8 cellular contexts compared by ENCODE assay signal in the genomic region with DNA sequence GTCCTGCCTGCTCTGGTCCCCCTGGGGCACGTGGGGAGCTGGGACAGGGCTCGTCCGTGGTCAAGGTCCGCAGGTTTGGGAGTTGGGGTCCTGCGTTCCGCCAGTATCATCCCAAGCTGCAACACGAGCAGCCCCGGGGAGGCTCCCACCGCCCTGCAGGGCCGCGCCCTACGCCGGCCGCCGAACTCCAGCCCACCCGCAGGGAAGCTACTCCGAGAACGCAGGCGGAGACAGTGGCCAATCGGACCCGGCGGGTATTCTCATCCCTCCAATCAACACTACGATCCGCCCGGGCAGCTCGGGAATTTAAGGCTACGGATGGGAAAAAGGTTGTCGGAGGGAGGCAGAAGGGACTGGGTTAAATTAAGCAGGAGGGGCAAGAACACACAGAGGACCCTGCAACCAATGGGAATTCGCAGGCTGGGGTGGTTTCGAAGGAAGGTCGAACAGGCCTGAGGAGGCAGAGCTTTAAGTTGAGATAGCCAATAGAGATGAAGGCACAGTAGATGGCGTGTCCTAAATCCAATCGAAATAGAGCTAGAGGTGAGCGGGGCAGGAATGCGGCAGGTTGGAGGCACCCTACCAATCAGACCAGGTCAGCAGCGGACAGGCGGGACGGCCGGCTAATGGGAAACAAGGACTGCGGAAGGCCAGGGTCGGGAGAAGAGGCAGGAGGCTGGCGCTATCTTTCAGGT. TPM values are rescaled to one million over a fixed set of nuclear protein-coding genes. Genes with fewer than 3 reads are reported as not detected.
DNase-seq lines count a peak whose midpoint lies in the region; ATAC-seq and TF ChIP-seq lines count a peak whose summit lies in the region.

No MANE protein-coding gene starts in this region.

- no peak overlapping the region for H3K4me3 Mint-ChIP-seq in natural killer cell

- peaks cover 15% of the 10 kb centered on the region for H3K4me1 ChIP-seq in Panc1 (ENCODE audit: control insufficient read depth, insufficient read depth, low read length)

- peaks cover 22% of the 10 kb centered on the region; the same call in 1 of the 2 replicates for H3K36me3 ChIP-seq in KOPT-K1 (ENCODE audit: insufficient read depth, low read length)
- no peaks in the 10 kb centered on the region for H3K36me3 ChIP-seq in Panc1 (ENCODE audit: control insufficient read depth, insufficient read depth, low read length)

- CTCF ChIA-PET in Panc1 (lab: Charles Lee): interaction anchor here (0.6 to 1.0 kb wide), 2 partner anchors 21 to 95 kb away, joined by 3 to 4 read pairs; no protein-coding TSS in a partner anchor

- peak; percentile 100 for DNase-seq in EH (ENCODE audit: low read depth)
- peak; percentile 98 for DNase-seq in Panc1 (ENCODE audit: low read depth, low spot score)
- DNase-seq in activated T-helper 9 cell treated with anti-CD3 and anti-CD28 coated beads, Interleukin-2, amount 50 U/mL, for 16 hours (ENCODE audit: low read depth): peak; percentile 83
- DNase-seq in fibroblast of the aortic adventitia (ENCODE audit: low read depth): peak; percentile 99
- DNase-seq in natural killer cell: peak; percentile 87
- peak; percentile 94 for DNase-seq in stimulated activated naive CD4-positive, alpha-beta T cell treated with Interleukin-2 at 50 U/mL for 16 hours (lab: John Stamatoyannopoulos, UW)

- intact Hi-C loops in Panc1 (cut with micrococcal nuclease; ENCODE audit: unreplicated experiment): no loop called here
- intact Hi-C loops in natural killer cell (cut with micrococcal nuclease): loop anchor here (1.0 to 2.0 kb wide), 3 partner anchors 19 to 64 kb away; partner anchors contain the start of genes CHRNE, PFN1, RNF167 and SLC25A11

- H3K27ac ChIP-seq in KOPT-K1 (ENCODE audit: low read depth, low read length, poor library complexity, severe bottlenecking) (peak overlapping the region; percentile 84), Panc1 (ENCODE audit: low read length) (peak overlapping the region; percentile 98)

- peaks cover 4 to 13% of the 10 kb centered on the region in 2 donors for H3K4me1 Mint-ChIP-seq in natural killer cell

- H3K27me3 Mint-ChIP-seq in natural killer cell (ENCODE audit: low read depth in 2 of 2): no peaks in the 10 kb centered on the region

- no peaks in the 10 kb centered on the region for H3K27me3 ChIP-seq in Panc1 (ENCODE audit: control insufficient read depth, insufficient read depth, low read length)

- H3K36me3 Mint-ChIP-seq in natural killer cell: no peaks in the 10 kb centered on the region

- POLR2A ChIA-PET in Panc1 (lab: Charles Lee): interaction anchor here (0.6 to 1.4 kb wide), 3 partner anchors 18 to 97 kb away, joined by 3 to 5 read pairs (median 4); partner anchors contain the start of gene PFN1

- BruUV-seq in Panc1 (replicated peaks; lab: Mats Ljungman, UMichigan): no TSS peak

- in situ Hi-C loops in Panc1 (cut with HindIII; ENCODE audit: low pct_unique_long_range_greater_than_20kb, low sequenced_read_pairs): no loop called here

- ATAC-seq in GM21825 (IDR thresholded peaks at IDR 0.05; ENCODE audit: unreplicated experiment) (peak; percentile 67), Panc1 (peak; percentile 92), natural killer cell (peak; percentile 78 to 93 (median 86))

- TF ChIP-seq CTCF in Panc1 (IDR thresholded peaks at IDR 0.05): no peak
- TF ChIP-seq CTCF in fibroblast of the aortic adventitia (IDR thresholded peaks at IDR 0.05; ENCODE audit: insufficient read depth, low read length): no peak
- TF ChIP-seq CTCF in natural killer cell (IDR thresholded peaks at IDR 0.05): no peak

- H3K27ac Mint-ChIP-seq in natural killer cell: no peak overlapping the region

- H3K4me3 ChIP-seq in Panc1 (ENCODE audit: low read depth in 2 of 2, low read length in 2 of 2) (peak overlapping the region; percentile 66 to 79), fibroblast of the aortic adventitia (ENCODE audit: low read depth, low read length) (peak overlapping the region; percentile 88)

- H3K9me3 ChIP-seq in KOPT-K1 (ENCODE audit: insufficient read depth, low read length, poor library complexity, severe bottlenecking): no peaks in the 10 kb centered on the region
- H3K9me3 ChIP-seq in Panc1 (ENCODE audit: control insufficient read depth, insufficient read depth, low read depth, low read length): no peaks in the 10 kb centered on the region

- no peaks in the 10 kb centered on the region for H3K9me3 Mint-ChIP-seq in natural killer cell

RNA-seq across cellular contexts. Expression of gene SPAG7, which starts 0.6 kb away (rescaled TPM):
- 43.4 TPM for total RNA-seq in Panc1 (2021; ENCODE audit: unreplicated experiment)
- 58.5 TPM for polyA plus RNA-seq in Panc1 (2012; ENCODE audit: insufficient read length)
- 29.2 and 59.5 TPM in 2 replicates for total RNA-seq in fibroblast of the aortic adventitia (ENCODE audit: low replicate concordance)
- total RNA-seq in natural killer cell: 10 to 100 TPM; 45.7 to 60.2 (median 59.6) TPM

RNA-seq across cellular contexts. Expression of gene ENO3, which starts 16.1 kb away (rescaled TPM):
- 23.4 TPM for total RNA-seq in Panc1 (2021; ENCODE audit: unreplicated experiment)
- polyA plus RNA-seq in Panc1 (2012; ENCODE audit: insufficient read length): 45.8 TPM
- 2.8 and 4.7 TPM in 2 replicates for total RNA-seq in fibroblast of the aortic adventitia (ENCODE audit: low replicate concordance)
- 10 to 100 TPM; 26.1 to 28.4 (median 26.6) TPM for total RNA-seq in natural killer cell

RNA-seq across cellular contexts. Expression of gene PFN1, which starts 18.7 kb away (rescaled TPM):
- total RNA-seq in Panc1 (2021; ENCODE audit: unreplicated experiment): 1,074 TPM
- polyA plus RNA-seq in Panc1 (2012; ENCODE audit: insufficient read length): 3,457 TPM
- 507 and 514 TPM in 2 replicates for total RNA-seq in fibroblast of the aortic adventitia (ENCODE audit: low replicate concordance)
- 1,000 to 10,000 TPM; 1,278 to 1,379 (median 1,308) TPM for total RNA-seq in natural killer cell

RNA-seq across cellular contexts. Expression of gene CAMTA2, which starts 20.5 kb away (rescaled TPM):
- total RNA-seq in Panc1 (2021; ENCODE audit: unreplicated experiment): 22.7 TPM
- polyA plus RNA-seq in Panc1 (2012; ENCODE audit: insufficient read length): 32.8 TPM
- total RNA-seq in fibroblast of the aortic adventitia (ENCODE audit: low replicate concordance): 12.1 and 21.1 TPM in 2 replicates
- 10 to 100 TPM; 56.2 to 69.5 (median 69.4) TPM for total RNA-seq in natural killer cell

RNA-seq across cellular contexts. Expression of gene RNF167, which starts 26.9 kb away (rescaled TPM):
- total RNA-seq in Panc1 (2021; ENCODE audit: unreplicated experiment) (95.8 TPM), fibroblast of the aortic adventitia (ENCODE audit: low replicate concordance) (17.2 and 26.4 TPM in 2 replicates), natural killer cell (100 to 1,000 TPM; 149 to 189 (median 177) TPM)
- polyA plus RNA-seq in Panc1 (2012; ENCODE audit: insufficient read length): 113 TPM

Comparison
In these comparisons a context has a peak if more than half of its experiments do, and no peak if none do; other contexts are left out.
1. Peak in every context shown above with its lines: DNase-seq, ATAC-seq, H3K4me3 ChIP-seq and H3K27ac ChIP-seq.